ENCODE assay signal across 23 cellular contexts in genomic region chr16:24946155-24946554, GRCh38.
"Had no signal": no experiment of that assay in that cellular context is flagged by ENCODE, and none has a peak within 500 bp of the region (broad histone marks: within the 10 kb centered on the region; RNA-seq: fewer than 3 reads in every experiment).

No MANE protein-coding gene starts in this region.

- H3K27ac Mint-ChIP-seq: activated CD4-positive, alpha-beta memory T cell treated with anti-CD3 and anti-CD28 coated beads for 36 hours; activated naive CD8-positive, alpha-beta T cell treated with anti-CD3 and anti-CD28 coated beads, Interleukin-2, amount 10 ng/mL, durations not matched to agents 7 days and 5 days; activated T-helper 1 cell treated with anti-CD3 and anti-CD28 coated beads, Interleukin-12 subunit alpha, Interleukin-12 subunit beta, Interleukin-2, Interleukin-4 antibody, amounts not matched to agents 30 ng/mL and 10 ng/mL and 1 ng/mL, durations not matched to agents 14 hours and 24 hours and 36 hours had no signal

- DNase-seq: activated CD4-positive, alpha-beta memory T cell treated with anti-CD3 and anti-CD28 coated beads for 36 hours; activated CD4-positive, alpha-beta T cell treated with anti-CD3 and anti-CD28 coated beads, Interleukin-2, amount 50 U/mL, for 1 hour; activated CD8-positive, alpha-beta memory T cell treated with anti-CD3 and anti-CD28 coated beads, Interleukin-2, amount 50 U/mL, for 4 hours; activated effector memory CD4-positive, alpha-beta T cell treated with Interleukin-2 at 50 U/mL for 16 hours; activated naive CD4-positive, alpha-beta T cell treated with anti-CD3 and anti-CD28 coated beads, Interleukin-2, amount 50 U/mL, for 16 hours; activated naive CD8-positive, alpha-beta T cell treated with anti-CD3 and anti-CD28 coated beads, Interleukin-2, amount 10 ng/mL, durations not matched to agents 7 days and 5 days; amygdala; Karpas-422; KBM-7; NCI-H1105; NCI-H1436; NCI-H1694; NCI-H1930; NCI-H2081 treated with DMSO at 0.1 percent for 48 hours; NCI-H226; NCI-H526; NCI-H748 treated with DMSO at 0.1 percent for 48 hours; PC-9; SW 1271; T-helper 1 cell; T1000 had no signal

- H3K27me3 Mint-ChIP-seq: activated CD4-positive, alpha-beta memory T cell treated with anti-CD3 and anti-CD28 coated beads for 36 hours; activated naive CD8-positive, alpha-beta T cell treated with anti-CD3 and anti-CD28 coated beads, Interleukin-2, amount 10 ng/mL, durations not matched to agents 7 days and 5 days had no signal

- ATAC-seq: Right ventricle myocardium inferior had no signal

- H3K4me3 Mint-ChIP-seq: activated CD4-positive, alpha-beta memory T cell treated with anti-CD3 and anti-CD28 coated beads for 36 hours; activated naive CD8-positive, alpha-beta T cell treated with anti-CD3 and anti-CD28 coated beads, Interleukin-2, amount 10 ng/mL, durations not matched to agents 7 days and 5 days; activated T-helper 1 cell treated with anti-CD3 and anti-CD28 coated beads, Interleukin-12 subunit alpha, Interleukin-12 subunit beta, Interleukin-2, Interleukin-4 antibody, amounts not matched to agents 30 ng/mL and 10 ng/mL and 1 ng/mL, durations not matched to agents 14 hours and 24 hours and 36 hours had no signal

- H3K9me3 Mint-ChIP-seq: activated CD4-positive, alpha-beta memory T cell treated with anti-CD3 and anti-CD28 coated beads for 36 hours; activated naive CD8-positive, alpha-beta T cell treated with anti-CD3 and anti-CD28 coated beads, Interleukin-2, amount 10 ng/mL, durations not matched to agents 7 days and 5 days; activated T-helper 1 cell treated with anti-CD3 and anti-CD28 coated beads, Interleukin-12 subunit alpha, Interleukin-12 subunit beta, Interleukin-2, Interleukin-4 antibody, amounts not matched to agents 30 ng/mL and 10 ng/mL and 1 ng/mL, durations not matched to agents 14 hours and 24 hours and 36 hours had no signal

- H3K4me1 Mint-ChIP-seq: activated naive CD8-positive, alpha-beta T cell treated with anti-CD3 and anti-CD28 coated beads, Interleukin-2, amount 10 ng/mL, durations not matched to agents 7 days and 5 days had no signal
